ENCODE assay signal across 8 cellular contexts in the genomic region with DNA sequence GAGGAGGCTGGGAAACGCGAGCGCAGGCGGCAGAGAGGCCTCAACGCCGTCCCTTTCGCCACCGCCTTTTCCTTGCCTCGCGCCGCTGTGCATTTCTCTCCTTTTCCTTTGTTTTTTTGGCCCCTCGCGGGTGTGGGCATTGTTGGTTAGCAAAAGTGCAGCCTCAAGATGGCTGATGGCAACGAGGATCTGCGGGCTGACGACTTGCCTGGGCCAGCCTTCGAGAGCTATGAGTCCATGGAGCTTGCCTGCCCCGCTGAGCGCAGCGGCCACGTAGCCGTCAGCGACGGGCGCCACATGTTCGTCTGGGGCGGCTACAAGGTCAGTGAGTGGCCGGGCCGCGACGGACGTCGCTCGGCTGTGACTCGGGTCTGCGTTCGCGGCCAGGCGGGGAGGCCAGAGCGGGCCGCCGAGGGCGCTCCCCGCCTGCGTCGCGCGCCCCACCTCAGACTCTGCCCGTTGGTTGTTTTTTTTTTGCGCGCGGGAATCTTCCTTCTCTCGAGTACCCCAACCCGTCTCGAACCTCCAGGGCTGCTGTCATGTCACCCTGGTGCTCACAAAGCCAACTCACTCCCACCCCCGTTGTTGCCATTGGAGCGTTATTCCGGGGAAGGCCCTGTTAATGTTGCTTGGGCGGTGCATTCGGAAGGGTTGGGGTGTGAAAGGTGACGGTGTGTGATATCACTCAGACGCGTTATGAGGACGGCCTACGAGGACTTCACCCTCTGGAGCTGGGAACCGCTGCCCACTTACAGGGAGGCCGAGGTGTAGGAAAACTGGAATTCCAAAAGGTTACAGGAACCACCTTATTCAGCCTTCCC. TPM values are rescaled to one million over a fixed set of nuclear protein-coding genes. Genes with fewer than 3 reads are reported as not detected.
DNase-seq lines count a peak whose midpoint lies in the region; ATAC-seq lines count a peak whose summit lies in the region.

No MANE protein-coding gene starts in this region.

- H3K27ac Mint-ChIP-seq in activated CD8-positive, alpha-beta T cell treated with anti-CD3 and anti-CD28 coated beads, Interleukin-2, amount 10 ng/mL, durations not matched to agents 7 days and 5 days = peak overlapping the region; percentile 99

- peak overlapping the region; percentile 94 for H4K91ac ChIP-seq in mesenchymal stem cell (ENCODE audit: low read length)

- peak; percentile 42 for DNase-seq in NCI-H510A treated with DMSO at 0.1 percent for 48 hours (lab: John Stamatoyannopoulos, UW)
- DNase-seq in NCI-H510A (lab: John Stamatoyannopoulos, UW) = no peak
- DNase-seq in NCI-H2171 treated with DMSO at 0.1 percent for 48 hours (lab: John Stamatoyannopoulos, UW) = peak; percentile 52
- DNase-seq in activated CD8-positive, alpha-beta T cell treated with anti-CD3 and anti-CD28 coated beads, Interleukin-2, amount 10 ng/mL, durations not matched to agents 7 days and 5 days = peak; percentile 76
- peak; percentile 48 to 62 (median 58) for DNase-seq in effector memory CD4-positive, alpha-beta T cell
- peak; percentile 72 for DNase-seq in mesenchymal stem cell
- peak; percentile 24 for DNase-seq in stimulated activated CD8-positive, alpha-beta memory T cell treated with anti-CD3 and anti-CD28 coated beads, Interleukin-15, amount 100 ng/mL, for 1 hour (ENCODE audit: low read depth)

- peaks cover 26% of the 10 kb centered on the region for H3K4me1 Mint-ChIP-seq in activated CD8-positive, alpha-beta T cell treated with anti-CD3 and anti-CD28 coated beads, Interleukin-2, amount 10 ng/mL, durations not matched to agents 7 days and 5 days (ENCODE audit: low read depth)

- no peaks in the 10 kb centered on the region for H3K27me3 Mint-ChIP-seq in activated CD8-positive, alpha-beta T cell treated with anti-CD3 and anti-CD28 coated beads, Interleukin-2, amount 10 ng/mL, durations not matched to agents 7 days and 5 days (ENCODE audit: low read depth)

- peak overlapping the region in 1 of 2 experiments; percentile 87 for H2BK12ac ChIP-seq in mesenchymal stem cell (ENCODE audit: low read length in 2 of 2)

- H3K4me3 ChIP-seq in effector memory CD4-positive, alpha-beta T cell (ENCODE audit: insufficient read depth, low read depth, low read length, poor library complexity, severe bottlenecking) = peak overlapping the region; percentile 100
- H3K4me3 ChIP-seq in mesenchymal stem cell (ENCODE audit: insufficient read depth in 1 of 2, low read depth in 1 of 2, low read length in 2 of 2) = peak overlapping the region; percentile 88 to 99

- no peaks in the 10 kb centered on the region for H3K27me3 ChIP-seq in effector memory CD4-positive, alpha-beta T cell (replicated peaks; ENCODE audit: control insufficient read depth, insufficient read depth, low read length, poor library complexity, severe bottlenecking)
- no peaks in the 10 kb centered on the region for H3K27me3 ChIP-seq in mesenchymal stem cell (ENCODE audit: control insufficient read depth in 1 of 2, insufficient read depth in 1 of 2, low read length in 2 of 2)

- CTCF ChIA-PET in activated CD8-positive, alpha-beta T cell treated with anti-CD3 and anti-CD28 coated beads, Interleukin-2, amount 10 ng/mL, durations not matched to agents 7 days and 5 days (lab: Charles Lee) = interaction anchor here (0.6 to 7.2 kb wide), 15 partner anchors 11 to 148 kb away, joined by 3 to 48 read pairs (median 4); a partner anchor contains a TSS

- peak overlapping the region; percentile 96 for H4K8ac ChIP-seq in mesenchymal stem cell (ENCODE audit: low read length)

- POLR2A ChIA-PET in activated CD8-positive, alpha-beta T cell treated with anti-CD3 and anti-CD28 coated beads, Interleukin-2, amount 10 ng/mL, durations not matched to agents 7 days and 5 days (lab: Charles Lee) = interaction anchor here (0.6 to 3.0 kb wide), 27 partner anchors 7 to 763 kb away, joined by 3 to 31 read pairs (median 4); a partner anchor contains a TSS

- peak overlapping the region; percentile 83 for H2BK120ac ChIP-seq in mesenchymal stem cell (ENCODE audit: low read depth, low read length)

- H3K23ac ChIP-seq in mesenchymal stem cell (ENCODE audit: low read length in 2 of 2) = peak overlapping the region in 1 of 2 experiments; percentile 92

- peak overlapping the region in 1 of 2 experiments; percentile 99 for H3K14ac ChIP-seq in mesenchymal stem cell (ENCODE audit: low read length in 2 of 2)

- peaks cover 10% of the 10 kb centered on the region for H3K36me3 ChIP-seq in effector memory CD4-positive, alpha-beta T cell (ENCODE audit: control insufficient read depth, insufficient read depth, low read length)
- peaks cover 0 to 16% of the 10 kb centered on the region in 2 experiments for H3K36me3 ChIP-seq in mesenchymal stem cell (ENCODE audit: control insufficient read depth in 1 of 2, insufficient read depth in 2 of 2, low read depth in 1 of 2, low read length in 2 of 2)

- no peaks in the 10 kb centered on the region for H3K9me3 ChIP-seq in effector memory CD4-positive, alpha-beta T cell (ENCODE audit: control insufficient read depth, low read length)
- H3K9me3 ChIP-seq in mesenchymal stem cell (ENCODE audit: control insufficient read depth, low read length) = no peaks in the 10 kb centered on the region

- peaks cover 25% of the 10 kb centered on the region for H3K4me1 ChIP-seq in effector memory CD4-positive, alpha-beta T cell (ENCODE audit: control insufficient read depth, insufficient read depth, low read length, poor library complexity, severe bottlenecking)
- peaks cover 17% of the 10 kb centered on the region for H3K4me1 ChIP-seq in mesenchymal stem cell (ENCODE audit: control insufficient read depth, insufficient read depth, low read depth, low read length)

- H3K18ac ChIP-seq in mesenchymal stem cell (ENCODE audit: low read depth in 1 of 2, low read length in 2 of 2) = peak overlapping the region; percentile 38 to 94

- peak overlapping the region; percentile 58 for H3K4me2 ChIP-seq in mesenchymal stem cell (ENCODE audit: low read length, poor library complexity, severe bottlenecking)

- peak overlapping the region; percentile 98 for H3K4me3 Mint-ChIP-seq in activated CD8-positive, alpha-beta T cell treated with anti-CD3 and anti-CD28 coated beads, Interleukin-2, amount 10 ng/mL, durations not matched to agents 7 days and 5 days

- H3K27ac ChIP-seq in effector memory CD4-positive, alpha-beta T cell (ENCODE audit: insufficient read depth, low read length, poor library complexity, severe bottlenecking) = peak overlapping the region; percentile 95
- peak overlapping the region; percentile 63 for H3K27ac ChIP-seq in mesenchymal stem cell (ENCODE audit: low read length, poor library complexity, severe bottlenecking)

- peak overlapping the region; percentile 68 for H2AFZ ChIP-seq in mesenchymal stem cell (ENCODE audit: low read depth, low read length)

- no peak overlapping the region for H2AK5ac ChIP-seq in mesenchymal stem cell (ENCODE audit: low read length, severe bottlenecking)

- peak overlapping the region; percentile 70 for H2BK15ac ChIP-seq in mesenchymal stem cell (ENCODE audit: low read depth, poor library complexity, severe bottlenecking)

- peak overlapping the region; percentile 100 for H3K9ac ChIP-seq in mesenchymal stem cell (ENCODE audit: low read length)

- peaks cover 11% of the 10 kb centered on the region for H3K79me1 ChIP-seq in mesenchymal stem cell (replicated peaks; ENCODE audit: low read length, poor library complexity, severe bottlenecking)

- peak overlapping the region; percentile 85 to 88 for H3K4ac ChIP-seq in mesenchymal stem cell (ENCODE audit: low read depth in 1 of 2, low read length in 2 of 2)

- H3K36me3 Mint-ChIP-seq in activated CD8-positive, alpha-beta T cell treated with anti-CD3 and anti-CD28 coated beads, Interleukin-2, amount 10 ng/mL, durations not matched to agents 7 days and 5 days (ENCODE audit: low read depth) = peaks cover 6% of the 10 kb centered on the region

- peak overlapping the region; percentile 39 for H2BK5ac ChIP-seq in mesenchymal stem cell (ENCODE audit: low read depth, low read length, poor library complexity, severe bottlenecking)

- peak; percentile 34 for ATAC-seq in HG02885 (IDR thresholded peaks at IDR 0.05; ENCODE audit: poor library complexity, unreplicated experiment)
- ATAC-seq in activated CD8-positive, alpha-beta T cell treated with anti-CD3 and anti-CD28 coated beads, Interleukin-2, amount 10 ng/mL, durations not matched to agents 7 days and 5 days = peak; percentile 43

- under 1% methylated on average over 53 of the region's 67 CpGs for WGBS in mesenchymal stem cell

- no peaks in the 10 kb centered on the region for H3K9me3 Mint-ChIP-seq in activated CD8-positive, alpha-beta T cell treated with anti-CD3 and anti-CD28 coated beads, Interleukin-2, amount 10 ng/mL, durations not matched to agents 7 days and 5 days (ENCODE audit: insufficient read depth)

RNA-seq across cellular contexts. Expression of a gene that starts 0.6 kb away (rescaled TPM):
- total RNA-seq in activated CD8-positive, alpha-beta T cell treated with anti-CD3 and anti-CD28 coated beads, Interleukin-2, amount 10 ng/mL, durations not matched to agents 7 days and 5 days = 10 to 100 TPM; 24.9 to 25.5 TPM
- polyA plus RNA-seq in mesenchymal stem cell (2013, experiment 1 of 2) = 22.3 TPM
- 22.6 TPM for polyA plus RNA-seq in mesenchymal stem cell (2013, experiment 2 of 2)
